In the genomic region with DNA sequence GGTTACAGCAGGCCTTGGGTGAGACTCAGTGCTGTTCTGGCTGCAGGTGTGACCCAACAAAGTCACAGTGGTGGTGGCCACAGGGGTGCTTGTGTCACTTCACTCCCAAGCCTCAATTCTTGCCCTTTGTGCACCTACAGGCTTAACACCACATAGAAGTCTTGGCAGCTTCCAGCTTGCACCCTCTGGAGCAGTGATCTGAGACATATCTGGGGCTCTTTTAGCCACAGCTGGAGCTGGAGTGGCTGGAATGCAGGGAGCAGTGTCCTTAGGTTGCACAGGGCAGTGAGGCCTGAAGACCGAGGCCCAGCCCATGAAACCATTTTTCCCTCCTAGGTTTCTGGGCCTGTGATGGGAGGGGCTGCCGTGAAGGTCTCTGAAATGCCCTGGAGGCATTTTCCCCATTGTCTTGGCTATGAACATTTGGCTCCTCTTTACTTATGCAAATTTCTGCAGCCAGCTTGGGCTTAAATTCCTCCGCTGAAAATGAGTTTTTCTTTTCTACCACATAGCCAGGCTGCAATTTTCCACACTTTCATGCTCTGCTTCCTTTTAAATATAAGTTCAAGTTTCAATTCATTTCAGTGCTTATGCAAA, we compare ENCODE assay signal across 26 cellular contexts. TPM values are rescaled to one million over a fixed set of nuclear protein-coding genes. Genes with fewer than 3 reads are reported as not detected.
"Had no signal": no experiment of that assay in that cellular context is flagged by ENCODE, and none has a peak within 500 bp of the region (broad histone marks: within the 10 kb centered on the region; RNA-seq: fewer than 3 reads in every experiment).

No MANE protein-coding gene starts in this region.

- DNase-seq: cerebellar nuclear complex; cortex of kidney; effector memory CD8-positive, alpha-beta T cell; gastrocnemius medialis; head of caudate nucleus; immature natural killer cell; islet precursor cell; kidney glomerular epithelial cell; left colon; left ventricle myocardium inferior; lower lobe of right lung; mucosa of descending colon; naive B cell; right lobe of liver; small intestine; stimulated activated CD4-positive, alpha-beta T cell treated with anti-CD3 and anti-CD28 coated beads, Interleukin-1b, Interleukin-23, amount 100 ng/mL, for 48 hours; stimulated activated CD4-positive, alpha-beta T cell treated with anti-CD3 and anti-CD28 coated beads, Interleukin-4, amount 100 ng/mL, for 1 hour; stimulated activated CD8-positive, alpha-beta memory T cell treated with anti-CD3 and anti-CD28 coated beads, Interleukin-4, amount 100 ng/mL, for 48 hours; stimulated activated naive CD4-positive, alpha-beta T cell; stimulated activated naive CD8-positive, alpha-beta T cell treated with anti-CD3 and anti-CD28 coated beads, Interleukin-15, amount 100 ng/mL, for 72 hours; substantia nigra; testis; tibial artery had no signal

- ATAC-seq: effector memory CD8-positive, alpha-beta T cell; gastrocnemius medialis; left colon; lower lobe of right lung; mucosa of descending colon; right lobe of liver; stimulated activated naive CD8-positive, alpha-beta T cell treated with anti-CD3 and anti-CD28 coated beads, Interleukin-15, amount 100 ng/mL, for 72 hours had no signal

- H3K27ac ChIP-seq: gastrocnemius medialis, left ventricle myocardium inferior, lower lobe of right lung, neural progenitor cell, parathyroid adenoma, right lobe of liver, testis, tibial artery had no signal

- H3K9me3 ChIP-seq: gastrocnemius medialis, testis had no signal

- H3K27me3 ChIP-seq: gastrocnemius medialis, neural progenitor cell, right lobe of liver, testis, tibial artery had no signal

- H3K4me3 ChIP-seq: gastrocnemius medialis, left ventricle myocardium inferior, lower lobe of right lung, mucosa of descending colon, neural progenitor cell, right lobe of liver, testis, tibial artery had no signal

- H3K4me1 ChIP-seq: gastrocnemius medialis, left ventricle myocardium inferior, lower lobe of right lung, neural progenitor cell, parathyroid adenoma, right lobe of liver, testis, tibial artery had no signal

- H3K36me3 ChIP-seq: gastrocnemius medialis, lower lobe of right lung, neural progenitor cell, right lobe of liver had no signal

RNA-seq across cellular contexts. Expression of gene ADAM21, which starts 37.7 kb away (rescaled TPM):
- total RNA-seq: left colon, urinary bladder had no signal
